ENCODE assay signal across 8 cellular contexts in the genomic region with DNA sequence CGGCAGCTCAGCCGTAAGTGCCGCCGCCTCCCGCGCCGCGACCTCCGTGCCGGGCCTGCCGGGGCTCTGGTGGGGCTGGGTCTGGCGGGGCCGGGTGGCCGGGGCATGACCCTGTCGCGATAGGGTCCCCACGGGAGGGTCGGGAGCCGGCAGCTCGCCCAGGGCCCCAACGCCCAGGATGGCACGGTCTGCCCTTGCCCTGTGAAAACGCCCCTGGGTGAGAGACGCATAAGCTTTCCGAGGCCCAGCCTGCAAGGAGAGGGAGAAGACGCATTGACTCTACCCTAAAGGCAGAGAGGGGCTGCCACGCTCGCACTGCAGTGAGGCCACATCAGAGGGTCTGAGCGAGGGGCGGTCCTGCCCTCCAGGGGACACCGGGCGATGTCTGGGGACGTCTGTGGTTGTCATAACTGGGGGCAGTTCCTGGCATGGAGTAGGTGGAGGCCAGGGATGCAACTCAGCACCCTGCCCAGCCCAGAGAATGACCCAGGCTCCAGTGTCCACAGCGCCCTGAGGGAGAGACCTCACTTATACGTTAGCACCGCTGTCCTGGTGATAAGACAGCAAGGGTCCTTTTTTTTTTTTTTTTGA. TPM values are rescaled to one million over a fixed set of nuclear protein-coding genes. Genes with fewer than 3 reads are reported as not detected.
A peak's percentile ranks its signal among the peaks of the same experiment; 100 is the strongest.
DNase-seq lines count a peak whose midpoint lies in the region; ATAC-seq and TF ChIP-seq lines count a peak whose summit lies in the region.

No MANE protein-coding gene starts in this region.

- no peaks in the 10 kb centered on the region for H3K9me3 Mint-ChIP-seq in CD4-positive, CD25-positive, alpha-beta regulatory T cell

- no peak overlapping the region for H2AFZ ChIP-seq in OCI-LY1 (ENCODE audit: low read length)

- TF ChIP-seq CTCF in OCI-LY1 (IDR thresholded peaks at IDR 0.05; ENCODE audit: low read length) (no peak), dorsolateral prefrontal cortex (IDR thresholded peaks at IDR 0.05 in 54 of 56, conservative IDR thresholded peaks at IDR 0.05 in 2 of 56; ENCODE audit: low read depth in 1 of 56, partially characterized antibody in 56 of 56) (no peak)

- H3K4me3 Mint-ChIP-seq in CD4-positive, CD25-positive, alpha-beta regulatory T cell: peak overlapping the region; percentile 81 to 88 (median 84)

- no peaks in the 10 kb centered on the region for H3K36me3 ChIP-seq in CD4-positive, CD25-positive, alpha-beta regulatory T cell (ENCODE audit: control insufficient read depth, insufficient read depth, low read length)
- H3K36me3 ChIP-seq in OCI-LY1 (ENCODE audit: insufficient read depth, low read length) (peaks cover 2% of the 10 kb centered on the region; the same call in 1 of the 2 replicates), mucosa of stomach (ENCODE audit: control insufficient read depth, insufficient read depth, low read length) (no peaks in the 10 kb centered on the region)

- H4K20me1 ChIP-seq in OCI-LY1 (ENCODE audit: insufficient read depth, low read length): no peaks in the 10 kb centered on the region

- peaks cover 14% of the 10 kb centered on the region for H3K4me1 ChIP-seq in CD4-positive, CD25-positive, alpha-beta regulatory T cell (ENCODE audit: control insufficient read depth, insufficient read depth, low read length, poor library complexity, severe bottlenecking)
- H3K4me1 ChIP-seq in OCI-LY1 (ENCODE audit: insufficient read depth, low read length, severe bottlenecking) (peaks cover 4% of the 10 kb centered on the region), mucosa of stomach (ENCODE audit: control insufficient read depth, insufficient read depth, low read length) (no peaks in the 10 kb centered on the region)

- peaks cover 0 to 26% (median 4%) of the 10 kb centered on the region in 4 donors for H3K4me1 Mint-ChIP-seq in CD4-positive, CD25-positive, alpha-beta regulatory T cell

- H3K4me2 ChIP-seq in OCI-LY1 (ENCODE audit: low read length): peak overlapping the region; percentile 86

- H3K9me3 ChIP-seq in CD4-positive, CD25-positive, alpha-beta regulatory T cell (ENCODE audit: control insufficient read depth in 2 of 2, low read length in 2 of 2): no peaks in the 10 kb centered on the region
- H3K9me3 ChIP-seq in OCI-LY1 (ENCODE audit: low read length) (no peaks in the 10 kb centered on the region), mucosa of stomach (ENCODE audit: control insufficient read depth, low read length) (no peaks in the 10 kb centered on the region)

- DNase-seq in CD4-positive, CD25-positive, alpha-beta regulatory T cell: peak in 1 of 3 donors; percentile 15
- DNase-seq in dorsolateral prefrontal cortex (peak in 1 of 10 donors; percentile 58), NCI-H187 treated with DMSO at 0.1 percent for 48 hours (lab: John Stamatoyannopoulos, UW) (no peak), SHP77 (lab: John Stamatoyannopoulos, UW) (no peak), NCI-H774 (lab: John Stamatoyannopoulos, UW) (no peak)

- no peak overlapping the region for H3K27ac ChIP-seq in CD4-positive, CD25-positive, alpha-beta regulatory T cell (ENCODE audit: insufficient read depth, low read length, poor library complexity, severe bottlenecking)
- H3K27ac ChIP-seq in OCI-LY1 (ENCODE audit: low read depth, low read length, poor library complexity, severe bottlenecking) (no peak overlapping the region), dorsolateral prefrontal cortex (peak overlapping the region in 46 of 59 donors; percentile 5 to 87 (median 65))

- peak overlapping the region; percentile 64 for H3K4me3 ChIP-seq in CD4-positive, CD25-positive, alpha-beta regulatory T cell (ENCODE audit: low read depth, low read length)
- peak overlapping the region; percentile 77 for H3K4me3 ChIP-seq in OCI-LY1 (ENCODE audit: low read depth, low read length, poor library complexity, severe bottlenecking)
- H3K4me3 ChIP-seq in dorsolateral prefrontal cortex: peak overlapping the region; percentile 68 to 97 (median 85)
- peak overlapping the region; percentile 60 for H3K4me3 ChIP-seq in mucosa of stomach (ENCODE audit: low read length)

- H3K27me3 Mint-ChIP-seq in CD4-positive, CD25-positive, alpha-beta regulatory T cell: no peaks in the 10 kb centered on the region

- no peaks in the 10 kb centered on the region for H3F3A ChIP-seq in OCI-LY1 (ENCODE audit: insufficient read depth, low read length)

- intact Hi-C loops in dorsolateral prefrontal cortex (cut with DNase I): loop anchor here (2.0 to 10.0 kb wide), 2 partner anchors 21 to 55 kb away; partner anchors contain the start of gene ZNF555 (in 1 of the 2)

- peak overlapping the region in 2 of 3 donors; percentile 23 to 55 for H3K27ac Mint-ChIP-seq in CD4-positive, CD25-positive, alpha-beta regulatory T cell

- no peaks in the 10 kb centered on the region for H3K27me3 ChIP-seq in CD4-positive, CD25-positive, alpha-beta regulatory T cell (ENCODE audit: control insufficient read depth, insufficient read depth, low read length)
- no peaks in the 10 kb centered on the region for H3K27me3 ChIP-seq in OCI-LY1 (ENCODE audit: insufficient read depth, low read length)
- no peaks in the 10 kb centered on the region for H3K27me3 ChIP-seq in dorsolateral prefrontal cortex
- H3K27me3 ChIP-seq in mucosa of stomach (ENCODE audit: control insufficient read depth, insufficient read depth, low read length): no peaks in the 10 kb centered on the region

- no peaks in the 10 kb centered on the region for H3K9me2 ChIP-seq in OCI-LY1 (ENCODE audit: low read depth, low read length)

- peak overlapping the region; percentile 74 for H3K9ac ChIP-seq in OCI-LY1 (ENCODE audit: low read length)
- H3K9ac ChIP-seq in mucosa of stomach (ENCODE audit: low read length): peak overlapping the region; percentile 79

- ATAC-seq in CD4-positive, CD25-positive, alpha-beta regulatory T cell (ENCODE audit: low read depth in 2 of 2): peak in 1 of 2 donors; percentile 1
- ATAC-seq in GM21576 (IDR thresholded peaks at IDR 0.05; ENCODE audit: unreplicated experiment): peak; percentile 9

- no peaks in the 10 kb centered on the region for H3K79me2 ChIP-seq in OCI-LY1 (ENCODE audit: insufficient read depth, low read length)

- peaks cover 6% of the 10 kb centered on the region for H3K36me3 Mint-ChIP-seq in CD4-positive, CD25-positive, alpha-beta regulatory T cell

RNA-seq across cellular contexts. Expression of gene ZNF554, which starts 0.5 kb away (rescaled TPM):
- total RNA-seq in CD4-positive, CD25-positive, alpha-beta regulatory T cell: 3.3 TPM
- 1 to 10 TPM; 1.8 to 6.1 (median 3.5) TPM for polyA plus RNA-seq in CD4-positive, CD25-positive, alpha-beta regulatory T cell
- 10 to 100 TPM in 104 of 120 experiments, 1 to 10 TPM in 16; 4.9 to 22.5 (median 13.9) TPM for total RNA-seq in dorsolateral prefrontal cortex

RNA-seq across cellular contexts. Expression of gene ZNF555, which starts 21.1 kb away (rescaled TPM):
- 3.0 TPM for total RNA-seq in CD4-positive, CD25-positive, alpha-beta regulatory T cell
- polyA plus RNA-seq in CD4-positive, CD25-positive, alpha-beta regulatory T cell: 1 to 10 TPM; 2.0 to 7.3 (median 7.1) TPM
- total RNA-seq in dorsolateral prefrontal cortex: 10 to 100 TPM in 108 of 120 experiments, 1 to 10 TPM in 12; 7.6 to 20.2 (median 12.8) TPM

RNA-seq across cellular contexts. Expression of gene THOP1, which starts 34.9 kb away (rescaled TPM):
- total RNA-seq in CD4-positive, CD25-positive, alpha-beta regulatory T cell: 26.5 TPM
- polyA plus RNA-seq in CD4-positive, CD25-positive, alpha-beta regulatory T cell: 10 to 100 TPM; 20.0 to 28.0 (median 23.3) TPM
- 100 to 1,000 TPM in 67 of 120 experiments, 10 to 100 TPM in 53; 63.4 to 133 (median 103) TPM for total RNA-seq in dorsolateral prefrontal cortex

RNA-seq across cellular contexts. Expression of gene SGTA, which starts 37.1 kb away (rescaled TPM):
- total RNA-seq in CD4-positive, CD25-positive, alpha-beta regulatory T cell: 35.7 TPM
- 10 to 100 TPM; 28.2 to 35.3 (median 31.5) TPM for polyA plus RNA-seq in CD4-positive, CD25-positive, alpha-beta regulatory T cell
- 100 to 1,000 TPM in 2 of 120 experiments, 10 to 100 TPM in 118; 61.3 to 107 (median 73.1) TPM for total RNA-seq in dorsolateral prefrontal cortex

RNA-seq across cellular contexts. Expression of gene ZNF556, which starts 46.9 kb away (rescaled TPM):
- not detected for total RNA-seq in CD4-positive, CD25-positive, alpha-beta regulatory T cell
- polyA plus RNA-seq in CD4-positive, CD25-positive, alpha-beta regulatory T cell: not detected
- total RNA-seq in dorsolateral prefrontal cortex: 1 to 10 TPM in 6 of 120 experiments, under 1 TPM in 99, not detected in 15; 0.09 to 2.0 (median 0.35) TPM

Comparison
In these comparisons a context has a peak if more than half of its experiments do, and no peak if none do; other contexts are left out.
1. H3K27ac ChIP-seq: peak in dorsolateral prefrontal cortex (46 of 59); none in CD4-positive, CD25-positive, alpha-beta regulatory T cell (single experiment) and OCI-LY1 (single experiment).
2. Peak in every context shown above with its lines, with median percentiles within 50 percentile points of each other: H3K4me3 ChIP-seq.